In genomic region chr6:2953098-2953497, GRCh38 we compare ENCODE assay signal across 9 cellular contexts. TPM values are rescaled to one million over a fixed set of nuclear protein-coding genes. Genes with fewer than 3 reads are reported as not detected.
DNase-seq lines count a peak whose midpoint lies in the region; ATAC-seq, FAIRE-seq and TF ChIP-seq lines count a peak whose summit lies in the region.
"Had no signal": no experiment of that assay in that cellular context is flagged by ENCODE, and none has a peak within 500 bp of the region (broad histone marks: within the 10 kb centered on the region; RNA-seq: fewer than 3 reads in every experiment).

No MANE protein-coding gene starts in this region.

- H3K27ac ChIP-seq in OCI-LY3 (ENCODE audit: low read length) (no peak overlapping the region), muscle layer of duodenum (ENCODE audit: low read length) (peak overlapping the region; percentile 50), tibial artery (peak overlapping the region; percentile 72 to 75)
- H3K27ac ChIP-seq: VCaP had no signal

- TF ChIP-seq POLR2A in H54 (IDR thresholded peaks at IDR 0.05; ENCODE audit: low read depth, low read length) = no peak

- no peak for ATAC-seq in GM21737 (IDR thresholded peaks at IDR 0.05; ENCODE audit: unreplicated experiment)

- peak overlapping the region; percentile 27; the same call in 1 of the 2 replicates for H2AFZ ChIP-seq in OCI-LY3 (ENCODE audit: low read depth, low read length)

- H3K4me3 ChIP-seq in OCI-LY3 (ENCODE audit: low read length) = peak overlapping the region; percentile 65; the same call in 1 of the 2 replicates
- H3K4me3 ChIP-seq in choroid plexus epithelial cell (ENCODE audit: low read depth, low read length) = peak overlapping the region; percentile 47
- no peak overlapping the region for H3K4me3 ChIP-seq in muscle layer of duodenum (ENCODE audit: low read depth in 1 of 2, low read length in 2 of 2)
- H3K4me3 ChIP-seq in tibial artery = peak overlapping the region; percentile 1 to 4
- H3K4me3 ChIP-seq: breast epithelium had no signal

- TF ChIP-seq CTCF in OCI-LY3 (IDR thresholded peaks at IDR 0.05; ENCODE audit: low read depth, low read length) = no peak
- TF ChIP-seq CTCF in choroid plexus epithelial cell (conservative IDR thresholded peaks at IDR 0.05; ENCODE audit: low read depth, low read length) = no peak
- no peak for TF ChIP-seq CTCF in tibial artery (IDR thresholded peaks at IDR 0.05)

- H3K4me1 ChIP-seq in OCI-LY3 (ENCODE audit: low read length) (peaks cover 18% of the 10 kb centered on the region), muscle layer of duodenum (ENCODE audit: control insufficient read depth in 1 of 2, insufficient read depth in 2 of 2, low read length in 2 of 2) (peaks cover 10 to 11% of the 10 kb centered on the region in 2 donors), tibial artery (peaks cover 0 to 31% (median 19%) of the 10 kb centered on the region in 4 donors)

- H3K9me3 ChIP-seq in OCI-LY3 (ENCODE audit: insufficient read depth, low read length) (no peaks in the 10 kb centered on the region), muscle layer of duodenum (ENCODE audit: control insufficient read depth in 1 of 2, low read length in 2 of 2) (no peaks in the 10 kb centered on the region), tibial artery (no peaks in the 10 kb centered on the region)
- H3K9me3 ChIP-seq: breast epithelium had no signal

- no peaks in the 10 kb centered on the region for H3K27me3 ChIP-seq in OCI-LY3 (ENCODE audit: low read depth, low read length)
- H3K27me3 ChIP-seq in muscle layer of duodenum (ENCODE audit: low read depth, low read length) = no peaks in the 10 kb centered on the region
- no peaks in the 10 kb centered on the region for H3K27me3 ChIP-seq in tibial artery
- H3K27me3 ChIP-seq: breast epithelium had no signal

- intact Hi-C loops in tibial artery (cut with DNase I; ENCODE audit: low total_unique reads) = loop anchor here (2.0 kb wide), 1 partner anchor 36 kb away; no protein-coding TSS in a partner anchor

- peak overlapping the region; percentile 75 for H3K4me2 ChIP-seq in OCI-LY3 (ENCODE audit: low read length)

- H3K79me2 ChIP-seq in OCI-LY3 (ENCODE audit: low read length) = no peaks in the 10 kb centered on the region

- H4K20me1 ChIP-seq in OCI-LY3 (ENCODE audit: insufficient read depth, low read length) = no peaks in the 10 kb centered on the region

- H3K9ac ChIP-seq in OCI-LY3 (ENCODE audit: low read length) = no peak overlapping the region; the same call in 1 of the 2 replicates

- no peaks in the 10 kb centered on the region for H3K36me3 ChIP-seq in OCI-LY3 (replicated peaks; ENCODE audit: low read depth, low read length)
- H3K36me3 ChIP-seq in muscle layer of duodenum (ENCODE audit: control insufficient read depth in 1 of 2, insufficient read depth in 2 of 2, low read length in 2 of 2) = peaks cover 24 to 33% of the 10 kb centered on the region in 2 donors
- H3K36me3 ChIP-seq in tibial artery = peaks cover 12 to 39% (median 24%) of the 10 kb centered on the region in 3 donors
- H3K36me3 ChIP-seq: breast epithelium had no signal

- FAIRE-seq in H54 (lab: Jason Lieb, UNC) = no peak

- DNase-seq in choroid plexus epithelial cell (ENCODE audit: low read depth) (no peak), tibial artery (no peak), SK-N-DZ (ENCODE audit: low spot score) (no peak), H54 (ENCODE audit: insufficient read length, low spot score) (no peak)

RNA-seq across cellular contexts. Expression of gene SERPINB6, which starts 18.3 kb away (rescaled TPM):
- polyA plus RNA-seq in SK-N-DZ (2014; cell fraction: cytosol; rRNA removed) = 24.6 and 26.2 TPM in 2 replicates
- 22.0 and 25.7 TPM in 2 replicates for polyA plus RNA-seq in SK-N-DZ (2014; cell fraction: nucleus; rRNA removed)

RNA-seq across cellular contexts. Expression of gene NQO2, which starts 46.6 kb away (rescaled TPM):
- polyA plus RNA-seq in SK-N-DZ (2014; cell fraction: cytosol; rRNA removed) = 5.3 and 5.4 TPM in 2 replicates
- polyA plus RNA-seq in SK-N-DZ (2014; cell fraction: nucleus; rRNA removed) = 2.5 and 2.8 TPM in 2 replicates

RNA-seq across cellular contexts. Expression of gene SERPINB9, which starts 50.0 kb away (rescaled TPM):
- 0.06 and 0.23 TPM in 2 replicates for polyA plus RNA-seq in SK-N-DZ (2014; cell fraction: cytosol; rRNA removed)
- not detected in 2 replicates for polyA plus RNA-seq in SK-N-DZ (2014; cell fraction: nucleus; rRNA removed)

Comparison
In these comparisons a context has a peak if more than half of its experiments do, and no peak if none do; other contexts are left out.
1. H3K4me3 ChIP-seq: peak in OCI-LY3 (single experiment), choroid plexus epithelial cell (single experiment) and tibial artery (2 of 2); none in muscle layer of duodenum (0 of 2).